In the genomic region with DNA sequence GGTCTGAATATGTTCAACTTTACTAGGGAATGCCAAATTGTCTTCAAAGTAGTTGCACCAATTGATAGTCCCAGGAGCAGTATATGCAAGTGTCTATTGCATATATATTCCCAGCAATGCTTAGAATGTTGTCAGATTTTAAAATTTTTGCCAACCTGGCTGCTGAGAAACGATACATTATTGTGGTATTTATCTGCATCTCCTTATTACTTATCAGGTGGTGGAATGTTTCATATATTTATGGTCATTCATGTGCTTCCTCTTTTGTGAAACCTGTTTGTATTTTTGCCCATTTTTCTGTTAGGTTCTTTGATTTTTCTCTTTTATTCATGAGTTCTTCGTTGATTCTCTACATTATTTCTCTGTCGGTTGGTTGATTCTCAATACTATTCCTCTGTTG, we compare ENCODE assay signal across 28 cellular contexts. TPM values are rescaled to one million over a fixed set of nuclear protein-coding genes. Genes with fewer than 3 reads are reported as not detected.
"Had no signal": no experiment of that assay in that cellular context is flagged by ENCODE, and none has a peak within 500 bp of the region (broad histone marks: within the 10 kb centered on the region; RNA-seq: fewer than 3 reads in every experiment).

No MANE protein-coding gene starts in this region.

- H3K27me3 Mint-ChIP-seq: effector memory CD8-positive, alpha-beta T cell had no signal

- H3K27me3 ChIP-seq: gastrocnemius medialis, hepatocyte, left lung, neural progenitor cell, sigmoid colon, tibial nerve, upper lobe of right lung, uterus had no signal

- H2AFZ ChIP-seq: hepatocyte, neural progenitor cell had no signal

- H3K4me1 ChIP-seq: left lung, psoas muscle, tibial nerve, upper lobe of right lung, uterus had no signal

- H3K4me3 ChIP-seq: coronary artery, gastrocnemius medialis, hepatocyte, left lung, neural progenitor cell, psoas muscle, sigmoid colon, thoracic aorta, tibial nerve, upper lobe of right lung, uterus had no signal

- H3K36me3 Mint-ChIP-seq: stimulated activated memory B cell treated with anti-CD40 and anti-IgM and Interleukin-4, amounts not matched to agents 10 μg/mL and 1 μg/mL and 100 μg/mL, for 72 hours had no signal

- H3K4me2 ChIP-seq: hepatocyte, neural progenitor cell had no signal

- H3K4me3 Mint-ChIP-seq: effector memory CD8-positive, alpha-beta T cell; naive thymus-derived CD4-positive, alpha-beta T cell; nephron; neural progenitor cell; stimulated activated memory B cell treated with anti-CD40 and anti-IgM and Interleukin-4, amounts not matched to agents 10 μg/mL and 1 μg/mL and 100 μg/mL, for 72 hours had no signal

- H3K9ac ChIP-seq: neural progenitor cell had no signal

- H3K4me1 Mint-ChIP-seq: stimulated activated memory B cell treated with anti-CD40 and anti-IgM and Interleukin-4, amounts not matched to agents 10 μg/mL and 1 μg/mL and 100 μg/mL, for 72 hours had no signal

- H3K79me2 ChIP-seq: hepatocyte had no signal

- H3K27ac Mint-ChIP-seq: effector memory CD8-positive, alpha-beta T cell; neural progenitor cell; stimulated activated memory B cell treated with anti-CD40 and anti-IgM and Interleukin-4, amounts not matched to agents 10 μg/mL and 1 μg/mL and 100 μg/mL, for 72 hours had no signal

- H3K9me3 ChIP-seq: gastrocnemius medialis, left lung, psoas muscle, sigmoid colon, thoracic aorta, tibial nerve, upper lobe of right lung, uterus had no signal

- DNase-seq: dermis blood vessel endothelial cell; effector memory CD8-positive, alpha-beta T cell; foreskin fibroblast; gastrocnemius medialis; head of caudate nucleus; left cardiac atrium; left lung; mesendoderm; midbrain; naive thymus-derived CD4-positive, alpha-beta T cell; nucleus accumbens; posterior cingulate gyrus; psoas muscle; right cardiac atrium; sigmoid colon; stimulated activated CD4-positive, alpha-beta T cell treated with anti-CD3 and anti-CD28 coated beads, Interleukin-4, amount 100 ng/mL, for 4 hours; stimulated activated naive CD8-positive, alpha-beta T cell treated with anti-CD3 and anti-CD28 coated beads, Interleukin-15, Interleukin-2, amounts not matched to agents 100 U/mL and 50 U/mL, for 24 hours; substantia nigra; upper lobe of right lung; uterus had no signal

- H3K9me3 Mint-ChIP-seq: stimulated activated memory B cell treated with anti-CD40 and anti-IgM and Interleukin-4, amounts not matched to agents 10 μg/mL and 1 μg/mL and 100 μg/mL, for 72 hours had no signal

- H3K36me3 ChIP-seq: gastrocnemius medialis, left lung, neural progenitor cell, sigmoid colon, thoracic aorta, tibial nerve, upper lobe of right lung, uterus had no signal

- H3K27ac ChIP-seq: coronary artery, epithelial cell of prostate, gastrocnemius medialis, hepatocyte, left lung, neural progenitor cell, psoas muscle, sigmoid colon, thoracic aorta, tibial nerve, upper lobe of right lung, uterus had no signal

RNA-seq across cellular contexts. Expression of gene COLGALT2, which starts 39.5 kb away (rescaled TPM):
- total RNA-seq: dermis blood vessel endothelial cell had no signal
